ENCODE assay signal across 23 cellular contexts in the genomic region with DNA sequence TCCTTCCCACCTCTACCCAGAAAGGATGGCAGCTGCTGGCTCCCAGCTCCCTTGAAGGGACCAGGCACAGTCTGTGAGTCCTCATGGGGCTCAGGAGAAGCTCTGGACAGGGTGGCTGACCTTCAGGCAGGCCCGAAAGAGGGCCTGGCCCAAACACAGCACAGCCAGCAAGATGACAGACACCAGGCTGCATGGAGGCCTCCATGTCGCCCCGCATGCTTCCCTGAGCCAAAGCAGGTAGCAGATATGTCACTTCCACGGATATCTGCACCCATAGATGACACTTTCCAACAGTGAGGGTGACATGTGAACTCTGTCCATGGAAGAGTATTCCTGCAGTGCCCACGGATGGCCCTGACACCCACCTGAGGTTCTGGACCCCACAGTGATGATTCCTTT. TPM values are rescaled to one million over a fixed set of nuclear protein-coding genes. Genes with fewer than 3 reads are reported as not detected.
"Had no signal": no experiment of that assay in that cellular context is flagged by ENCODE, and none has a peak within 500 bp of the region (broad histone marks: within the 10 kb centered on the region; RNA-seq: fewer than 3 reads in every experiment).

No MANE protein-coding gene starts in this region.

- H3K27ac ChIP-seq: epithelial cell of prostate, gastrocnemius medialis, heart right ventricle, neutrophil, right atrium auricular region, testis, transverse colon had no signal

- H3K4me1 ChIP-seq: gastrocnemius medialis, right atrium auricular region, testis, transverse colon had no signal

- DNase-seq: effector memory CD8-positive, alpha-beta T cell; gastrocnemius medialis; heart right ventricle; hypothalamus; mammary epithelial cell; naive thymus-derived CD4-positive, alpha-beta T cell; nephron progenitor cell; small intestine; stimulated activated CD4-positive, alpha-beta T cell treated with anti-CD3 and anti-CD28 coated beads, Interleukin-2, amount 100 ng/mL, for 48 hours; stimulated activated naive CD4-positive, alpha-beta T cell treated with Interleukin-2 at 50 U/mL for 16 hours; testis; transverse colon had no signal

- ATAC-seq: effector memory CD8-positive, alpha-beta T cell; gastrocnemius medialis; heart right ventricle; left lobe of liver; naive thymus-derived CD4-positive, alpha-beta T cell had no signal

- H3K9me3 ChIP-seq: esophagus muscularis mucosa, gastrocnemius medialis, heart right ventricle, neutrophil, right atrium auricular region, testis, transverse colon had no signal

- FAIRE-seq: islet of Langerhans, small intestine had no signal

- H3K4me3 ChIP-seq: esophagus muscularis mucosa, gastrocnemius medialis, heart right ventricle, right atrium auricular region, testis, transverse colon had no signal

- H3K27me3 ChIP-seq: esophagus muscularis mucosa, gastrocnemius medialis, heart right ventricle, neutrophil, right atrium auricular region, testis, transverse colon had no signal

RNA-seq across cellular contexts. Expression of gene CST6, which starts 28.2 kb away (rescaled TPM):
- total RNA-seq: esophagus muscularis mucosa, left lobe of liver, mesenteric fat pad, mononuclear cell, osteocyte, transverse colon had no signal
- polyA plus RNA-seq: naive thymus-derived CD4-positive, alpha-beta T cell; small intestine had no signal

RNA-seq across cellular contexts. Expression of gene TSGA10IP, which starts 38.3 kb away (rescaled TPM):
- total RNA-seq: esophagus muscularis mucosa, fibroblast of villous mesenchyme, gastrocnemius medialis, heart right ventricle, left lobe of liver, lower leg skin, mammary epithelial cell, mesenteric fat pad, osteocyte, right atrium auricular region, transverse colon had no signal
- polyA plus RNA-seq: mammary epithelial cell; naive thymus-derived CD4-positive, alpha-beta T cell; small intestine had no signal
